In the genomic region with DNA sequence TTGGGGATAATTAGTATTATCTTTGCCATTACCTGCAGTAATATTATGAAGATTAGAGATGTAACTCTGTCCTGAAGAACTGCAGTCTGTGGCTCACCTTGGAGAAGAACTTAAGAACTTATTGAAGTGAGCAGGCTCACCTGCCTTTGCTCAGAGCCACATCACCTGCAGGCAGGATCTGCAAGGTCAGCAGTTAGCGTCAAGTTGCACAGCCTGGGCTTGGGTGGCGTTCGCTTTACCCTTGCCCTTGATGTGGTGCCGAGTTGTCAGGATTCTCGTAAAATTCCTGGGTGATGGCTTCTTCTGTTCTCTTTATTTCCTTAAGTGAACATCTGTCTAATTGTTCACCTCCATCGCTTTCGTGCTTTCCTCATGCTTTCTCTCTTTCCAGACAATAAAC, we compare ENCODE assay signal across 15 cellular contexts.
"Had no signal": no experiment of that assay in that cellular context is flagged by ENCODE, and none has a peak within 500 bp of the region (broad histone marks: within the 10 kb centered on the region; RNA-seq: fewer than 3 reads in every experiment).

No MANE protein-coding gene starts in this region.

- H3K27ac Mint-ChIP-seq: activated naive CD8-positive, alpha-beta T cell treated with anti-CD3 and anti-CD28 coated beads, Interleukin-2, amount 10 ng/mL, durations not matched to agents 7 days and 5 days; type B pancreatic cell had no signal

- H3K4me1 ChIP-seq: breast epithelium, esophagus squamous epithelium, suprapubic skin had no signal

- H3K36me3 ChIP-seq: breast epithelium, esophagus squamous epithelium, suprapubic skin had no signal

- DNase-seq: activated CD4-positive, alpha-beta T cell treated with anti-CD3 and anti-CD28 coated beads for 1 hour; activated CD4-positive, alpha-beta T cell treated with anti-CD3 and anti-CD28 coated beads, Interleukin-2, amount 50 U/mL, for 48 hours; activated gamma-delta T cell; activated naive CD8-positive, alpha-beta T cell treated with anti-CD3 and anti-CD28 coated beads, Interleukin-2, amount 10 ng/mL, durations not matched to agents 7 days and 5 days; activated T-cell treated with anti-CD3 and anti-CD28 coated beads, Interleukin-2, amount 50 U/mL, for 4 hours; anterior cingulate cortex; dermis blood vessel endothelial cell; esophagus squamous epithelium; foreskin fibroblast; left ventricle myocardium superior; stimulated activated CD4-positive, alpha-beta T cell treated with anti-CD3 and anti-CD28 coated beads, Interleukin-2, amount 100 ng/mL, for 48 hours; stimulated activated naive CD4-positive, alpha-beta T cell treated with Interleukin-2 at 50 U/mL for 16 hours had no signal

- H3K4me3 Mint-ChIP-seq: activated naive CD8-positive, alpha-beta T cell treated with anti-CD3 and anti-CD28 coated beads, Interleukin-2, amount 10 ng/mL, durations not matched to agents 7 days and 5 days; activated T-cell treated with anti-CD3 and anti-CD28 coated beads, Interleukin-2, amount 50 U/mL, for 4 hours; type B pancreatic cell had no signal

- H3K4me1 Mint-ChIP-seq: activated naive CD8-positive, alpha-beta T cell treated with anti-CD3 and anti-CD28 coated beads, Interleukin-2, amount 10 ng/mL, durations not matched to agents 7 days and 5 days had no signal

- ATAC-seq: activated T-cell treated with anti-CD3 and anti-CD28 coated beads, Interleukin-2, amount 50 U/mL, for 4 hours; left ventricle myocardium superior had no signal

- H3K27me3 Mint-ChIP-seq: activated naive CD8-positive, alpha-beta T cell treated with anti-CD3 and anti-CD28 coated beads, Interleukin-2, amount 10 ng/mL, durations not matched to agents 7 days and 5 days; type B pancreatic cell had no signal

- H3K27me3 ChIP-seq: breast epithelium, esophagus squamous epithelium, suprapubic skin had no signal

- H3K4me3 ChIP-seq: breast epithelium, esophagus squamous epithelium, suprapubic skin had no signal

- H3K36me3 Mint-ChIP-seq: activated naive CD8-positive, alpha-beta T cell treated with anti-CD3 and anti-CD28 coated beads, Interleukin-2, amount 10 ng/mL, durations not matched to agents 7 days and 5 days; type B pancreatic cell had no signal

- H3K9me3 Mint-ChIP-seq: activated naive CD8-positive, alpha-beta T cell treated with anti-CD3 and anti-CD28 coated beads, Interleukin-2, amount 10 ng/mL, durations not matched to agents 7 days and 5 days; activated T-cell treated with anti-CD3 and anti-CD28 coated beads, Interleukin-2, amount 50 U/mL, for 4 hours; type B pancreatic cell had no signal

- H3K9me3 ChIP-seq: breast epithelium, esophagus squamous epithelium, suprapubic skin had no signal

- H3K27ac ChIP-seq: breast epithelium, esophagus squamous epithelium, suprapubic skin had no signal
